7 cellular contexts compared by ENCODE assay signal in the genomic region with DNA sequence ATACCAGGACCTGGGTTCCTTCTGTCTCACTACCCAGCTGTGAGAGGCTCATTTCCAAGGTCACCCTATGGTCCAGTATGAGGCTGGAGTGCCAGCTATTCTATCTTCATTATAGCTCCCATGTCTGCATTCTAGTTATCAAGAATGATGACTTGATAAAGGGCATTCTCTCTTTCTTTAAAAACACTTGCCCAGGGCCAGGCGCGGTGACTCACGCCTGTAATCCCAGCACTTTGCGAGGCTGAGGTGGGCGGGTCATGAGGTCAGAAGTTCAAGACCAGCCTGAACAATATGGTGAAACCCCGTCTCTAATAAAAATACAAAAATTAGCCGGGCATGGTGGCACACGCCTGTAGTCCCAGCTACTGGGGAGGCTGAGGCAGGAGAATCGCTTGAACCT. TPM values are rescaled to one million over a fixed set of nuclear protein-coding genes. Genes with fewer than 3 reads are reported as not detected.
DNase-seq lines count a peak whose midpoint lies in the region; ATAC-seq and TF ChIP-seq lines count a peak whose summit lies in the region.
"Not testable (repeated sequence)": the region's sequence is repeated elsewhere in the genome, so short reads cannot be mapped to it uniquely, and the experiment has no call there.

No MANE protein-coding gene starts in this region.

- in situ Hi-C loops in Caki2 (cut with HindIII; ENCODE audit: low pct_unique_long_range_greater_than_20kb, low sequenced_read_pairs): not testable (repeated sequence)

- not testable (repeated sequence) for H3K27me3 ChIP-seq in HCT116 (ENCODE audit: insufficient read depth, low read length); SK-N-SH (ENCODE audit: insufficient read depth)

- H3K4me1 ChIP-seq in HCT116 (ENCODE audit: control insufficient read depth in 1 of 2, insufficient read depth in 2 of 2, low read length in 2 of 2): peaks cover 17 to 54% of the 10 kb centered on the region in 2 experiments; a peak in 3 of 4 replicates
- H3K4me1 ChIP-seq in SK-N-SH (ENCODE audit: control insufficient read depth in 1 of 2, insufficient read depth in 2 of 2, low read depth in 1 of 2, low read length in 1 of 2): peaks cover 10 to 15% of the 10 kb centered on the region in 2 experiments

- peaks cover 21% of the 10 kb centered on the region for H3K27me3 Mint-ChIP-seq in activated T-cell treated with anti-CD3 and anti-CD28 coated beads, Interleukin-2, amount 50 U/mL, for 72 hours (ENCODE audit: low read depth)
- H3K27me3 Mint-ChIP-seq in MCF 10A (ENCODE audit: insufficient read depth, unreplicated experiment): not testable (repeated sequence)

- not testable (repeated sequence) for TF ChIP-seq EP300 in SK-N-SH (IDR thresholded peaks at IDR 0.05; ENCODE audit: borderline replicate concordance in 1 of 2, low read depth in 1 of 2, low read length in 1 of 2)

- H3K9me3 ChIP-seq in HCT116 (ENCODE audit: control insufficient read depth in 1 of 2, insufficient read depth in 1 of 2, low read depth in 1 of 2, low read length in 2 of 2); SK-N-SH: not testable (repeated sequence)

- H4K20me1 ChIP-seq in HCT116 (ENCODE audit: insufficient read depth); SK-N-SH (ENCODE audit: insufficient read depth): not testable (repeated sequence)

- RAD21 ChIA-PET in HCT116 (lab: Charles Lee; ENCODE audit: low non-redundant PET in 1 of 2, low total read pairs in 2 of 2, uncharacterized antibody in 2 of 2, unreplicated experiment in 2 of 2): not testable (repeated sequence)

- peak overlapping the region in 1 of 2 donors; percentile 54 for H3K4me3 Mint-ChIP-seq in activated T-cell treated with anti-CD3 and anti-CD28 coated beads, Interleukin-2, amount 50 U/mL, for 72 hours
- H3K4me3 Mint-ChIP-seq in MCF 10A (ENCODE audit: unreplicated experiment): not testable (repeated sequence)

- H3K79me2 ChIP-seq in HCT116 (ENCODE audit: insufficient read depth, low read length): not testable (repeated sequence)
- H3K79me2 ChIP-seq in SK-N-SH (ENCODE audit: insufficient read depth): peaks cover 88% of the 10 kb centered on the region

- H3K9me3 Mint-ChIP-seq in activated T-cell treated with anti-CD3 and anti-CD28 coated beads, Interleukin-2, amount 50 U/mL, for 72 hours; MCF 10A (ENCODE audit: unreplicated experiment): not testable (repeated sequence)

- 0 out of 2 replicates have a peak, but pooled peaks have one; percentile 24 for ATAC-seq in HCT116
- ATAC-seq in activated T-cell treated with anti-CD3 and anti-CD28 coated beads, Interleukin-2, amount 50 U/mL, for 72 hours (replicated peaks in 1 of 2): not testable (repeated sequence)

- peak overlapping the region; percentile 46 for H3K4me2 ChIP-seq in HCT116 (ENCODE audit: low read length)
- H3K4me2 ChIP-seq in SK-N-SH: not testable (repeated sequence)

- H3K36me3 Mint-ChIP-seq in activated T-cell treated with anti-CD3 and anti-CD28 coated beads, Interleukin-2, amount 50 U/mL, for 72 hours (ENCODE audit: insufficient read depth in 2 of 2); MCF 10A (ENCODE audit: insufficient read depth, unreplicated experiment): not testable (repeated sequence)

- H3K4me3 ChIP-seq in HCT116 (replicated peaks in 1 of 2; ENCODE audit: low read depth in 1 of 2, low read length in 2 of 2); NB4 (ENCODE audit: low read depth, low read length); SK-N-SH (ENCODE audit: low read depth in 2 of 2, low read length in 1 of 2); epithelial cell of esophagus (ENCODE audit: low read length): not testable (repeated sequence)

- not testable (repeated sequence) for H3K36me3 ChIP-seq in HCT116 (ENCODE audit: control insufficient read depth in 1 of 2, insufficient read depth in 2 of 2, low read length in 2 of 2); SK-N-SH (replicated peaks in 1 of 2; ENCODE audit: control insufficient read depth in 1 of 2, insufficient read depth in 2 of 2, low read length in 1 of 2)

- DNase-seq in Caki2 (ENCODE audit: low read depth): peak; percentile 18
- not testable (repeated sequence) for DNase-seq in HCT116 (ENCODE audit: low read depth, low spot score); SK-N-SH; activated T-cell treated with anti-CD3 and anti-CD28 coated beads, Interleukin-2, amount 50 U/mL, for 72 hours
- DNase-seq in NB4 (ENCODE audit: low read depth): peak; percentile 34
- peak; percentile 54 for DNase-seq in MCF 10A (ENCODE audit: unreplicated experiment)
- peak; percentile 29 for DNase-seq in epithelial cell of esophagus (ENCODE audit: low read depth)

- TF ChIP-seq POLR2A in HCT116 (IDR thresholded peaks at IDR 0.05; ENCODE audit: borderline replicate concordance, extremely low read depth, insufficient read depth, insufficient read length); NB4 (IDR thresholded peaks at IDR 0.05; ENCODE audit: extremely low read depth, insufficient read length): not testable (repeated sequence)

- not testable (repeated sequence) for H3K9me2 ChIP-seq in HCT116 (ENCODE audit: insufficient read depth); SK-N-SH

- not testable (repeated sequence) for H3K9ac ChIP-seq in HCT116 (ENCODE audit: low read length); SK-N-SH

- not testable (repeated sequence) for TF ChIP-seq RAD21 in HCT116 (IDR thresholded peaks at IDR 0.05; ENCODE audit: low read depth); SK-N-SH (IDR thresholded peaks at IDR 0.05; ENCODE audit: low read length)

- intact Hi-C loops in HCT116 (cut with micrococcal nuclease): loop anchor here (5.0 kb wide), 2 partner anchors 101 to 1474 kb away; a partner anchor contains a TSS
- intact Hi-C loops in MCF 10A (cut with micrococcal nuclease): not testable (repeated sequence)

- H3K4me1 Mint-ChIP-seq in activated T-cell treated with anti-CD3 and anti-CD28 coated beads, Interleukin-2, amount 50 U/mL, for 72 hours (ENCODE audit: low read depth): peaks cover 40% of the 10 kb centered on the region
- H3K4me1 Mint-ChIP-seq in MCF 10A (ENCODE audit: insufficient read depth, unreplicated experiment): peaks cover 34% of the 10 kb centered on the region

- peak overlapping the region; percentile 87 for H3K27ac Mint-ChIP-seq in activated T-cell treated with anti-CD3 and anti-CD28 coated beads, Interleukin-2, amount 50 U/mL, for 72 hours
- H3K27ac Mint-ChIP-seq in MCF 10A (ENCODE audit: low read depth, unreplicated experiment): peak overlapping the region; percentile 29

- POLR2A ChIA-PET in HCT116 (lab: Charles Lee); SK-N-SH (lab: Yijun Ruan, JAX): not testable (repeated sequence)
- POLR2A ChIA-PET in MCF 10A (lab: Yijun Ruan, JAX): interaction anchor here (0.6 to 1.2 kb wide), 2 partner anchors 164 to 996 kb away, joined by 3 to 5 read pairs; no protein-coding TSS in a partner anchor

- 81% methylated on average over 9 of the region's 9 CpGs for WGBS in SK-N-SH (ENCODE audit: low lambda C conversion rate)

- not testable (repeated sequence) for H2AFZ ChIP-seq in HCT116 (ENCODE audit: low read depth, low read length, poor library complexity, severe bottlenecking); SK-N-SH (ENCODE audit: low read depth)

- CTCF ChIA-PET in HCT116 (lab: Charles Lee) (interaction anchor here (1.4 kb wide), 1 partner anchor 1027 kb away, joined by 5 read pairs; no protein-coding TSS in a partner anchor), SK-N-SH (lab: Yijun Ruan, JAX) (interaction anchor here (1.8 to 2.7 kb wide), 2 partner anchors 100 to 980 kb away, joined by 4 to 18 read pairs; no protein-coding TSS in a partner anchor), MCF 10A (lab: Yijun Ruan, JAX) (interaction anchor here (0.5 to 1.9 kb wide), 4 partner anchors 11 to 1027 kb away, joined by 3 to 10 read pairs (median 4); a partner anchor contains a TSS)

- H3F3A ChIP-seq in SK-N-SH (replicated peaks; ENCODE audit: insufficient read depth): peaks cover 15% of the 10 kb centered on the region

- not testable (repeated sequence) for TF ChIP-seq CTCF in HCT116 (IDR thresholded peaks at IDR 0.05 in 2 of 3, conservative IDR thresholded peaks at IDR 0.05 in 1 of 3; ENCODE audit: borderline replicate concordance in 1 of 3, insufficient read depth in 1 of 3, low read depth in 2 of 3, low read length in 2 of 3); NB4 (IDR thresholded peaks at IDR 0.05; ENCODE audit: low read depth, low read length); SK-N-SH (IDR thresholded peaks at IDR 0.05); MCF 10A (IDR thresholded peaks at IDR 0.05; ENCODE audit: unreplicated experiment); epithelial cell of esophagus (IDR thresholded peaks at IDR 0.05; ENCODE audit: insufficient read depth, low read depth, low read length, missing control alignments)

- BruUV-seq in HCT116 (replicated peaks; lab: Mats Ljungman, UMichigan); MCF 10A (replicated peaks; lab: Mats Ljungman, UMichigan): not testable (repeated sequence)

- H3K27ac ChIP-seq in HCT116 (ENCODE audit: low read depth, low read length); SK-N-SH (ENCODE audit: low read depth in 2 of 2, low read length in 1 of 2): not testable (repeated sequence)

TF ChIP-seq in SK-N-SH, 30 proteins besides CTCF, POLR2A, EP300 and RAD21:
- TF ChIP-seq RXRA (IDR thresholded peaks at IDR 0.05; ENCODE audit: borderline replicate concordance, low read depth): peak; percentile 44; the same call in 1 of the 2 replicates

RNA-seq across cellular contexts. Expression of a gene that starts 5.8 kb away (rescaled TPM):
- 33.0 and 35.1 TPM in 2 replicates for total RNA-seq in Caki2 (2014; rRNA removed; shearing (Covaris generic); ENCODE audit: low replicate concordance)
- 10.3 TPM for total RNA-seq in HCT116 (2021; ENCODE audit: unreplicated experiment)
- 5.9 and 8.0 TPM in 2 replicates for polyA plus RNA-seq in HCT116 (2012)
- polyA plus RNA-seq in SK-N-SH (2012; rRNA removed): 40.5 and 48.8 TPM in 2 replicates
- 51.3 and 57.3 TPM in 2 replicates for polyA plus RNA-seq in SK-N-SH (2012; cell fraction: cytosol; rRNA removed)
- 34.6 and 35.4 TPM in 2 replicates for polyA plus RNA-seq in SK-N-SH (2012; cell fraction: nucleus; rRNA removed)
- total RNA-seq in activated T-cell treated with anti-CD3 and anti-CD28 coated beads, Interleukin-2, amount 50 U/mL, for 72 hours: 1 to 10 TPM; 3.8 to 5.0 TPM
- 37.1 and 40.8 TPM in 2 replicates for total RNA-seq in MCF 10A (2022)
